Comparison of ENCODE assay signal across 1 cellular context in the genomic region with DNA sequence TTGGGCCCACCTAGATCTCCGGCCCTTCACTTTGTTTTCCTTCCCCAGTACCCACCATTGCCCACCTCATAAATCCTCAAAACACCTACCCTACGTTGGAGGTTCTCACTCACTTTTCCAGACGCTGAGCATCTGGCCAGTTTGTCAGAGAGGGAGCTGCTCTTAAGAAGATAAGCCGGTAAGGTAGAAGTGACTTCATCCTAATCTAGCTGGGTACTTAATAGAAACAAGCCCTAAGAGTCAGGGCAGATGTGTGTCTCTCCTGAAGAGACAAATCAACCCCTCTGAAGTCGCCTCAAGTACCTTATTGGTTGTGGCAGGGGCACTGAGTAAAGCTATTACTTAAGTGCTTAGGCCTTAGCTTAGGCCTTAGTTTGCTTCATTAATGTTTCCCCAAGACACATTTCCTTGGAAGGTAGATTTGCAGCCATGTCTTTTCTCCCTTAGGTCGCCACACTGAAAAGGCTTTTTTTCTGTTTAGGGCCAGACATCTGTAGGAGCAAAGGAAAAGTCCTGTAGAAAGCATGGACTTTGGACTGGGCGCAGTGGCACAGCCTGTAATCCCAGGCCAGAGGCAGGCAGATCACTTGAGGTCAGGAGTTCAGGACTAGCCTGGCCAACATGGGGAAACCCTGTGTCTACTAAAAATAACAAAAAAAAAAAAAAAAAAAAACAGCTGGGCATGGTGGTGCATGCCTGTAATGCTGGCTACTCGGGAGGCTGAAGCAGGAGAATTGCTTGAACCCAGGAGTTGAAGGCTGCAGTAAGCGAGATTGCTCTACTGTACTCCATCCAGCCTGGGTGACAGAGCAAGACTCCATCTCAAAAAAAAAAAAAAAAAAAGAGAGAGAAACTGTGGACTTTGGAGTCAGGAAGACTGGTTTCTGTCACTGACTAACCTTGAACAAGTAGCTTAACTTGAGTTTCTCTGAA.
A peak's percentile ranks its signal among the peaks of the same experiment; 100 is the strongest.
TF ChIP-seq lines count a peak whose summit lies in the region.

No MANE protein-coding gene starts in this region.

TF ChIP-seq in HepG2, 621 proteins besides CTCF, POLR2A, EP300 and RAD21 (continued from another document and continues in another):
- TF ChIP-seq SOX13 (IDR thresholded peaks at IDR 0.05) (no peak), SOX13 (CRISPR knock-in tag; conservative IDR thresholded peaks at IDR 0.05 in 1 of 2, IDR thresholded peaks at IDR 0.05 in 1 of 2) (0 out of 4 replicates have a peak, but pooled peaks of 1 of the 2 experiments have one; percentile 28), MED1 (CRISPR knock-in tag; IDR thresholded peaks at IDR 0.05) (peak; percentile 40; the same call in 1 of the 2 replicates), YEATS2 (CRISPR knock-in tag; IDR thresholded peaks at IDR 0.05; ENCODE audit: borderline replicate concordance) (peak; percentile 45; the same call in 1 of the 2 replicates), GABPA (IDR thresholded peaks at IDR 0.05; ENCODE audit: low read depth, low read length) (no peak), GABPA (CRISPR knock-in tag; IDR thresholded peaks at IDR 0.05; ENCODE audit: low read depth) (peak; percentile 55), SMYD3 (CRISPR knock-in tag; IDR thresholded peaks at IDR 0.05) (0 out of 2 replicates have a peak, but pooled peaks have one; percentile 32), HOXA3 (CRISPR knock-in tag; IDR thresholded peaks at IDR 0.05) (peak; percentile 38; the same call in 1 of the 2 replicates), NR2F6 (IDR thresholded peaks at IDR 0.05) (peak; percentile 57; the same call in 1 of the 2 replicates), NR2F6 (CRISPR knock-in tag; IDR thresholded peaks at IDR 0.05) (peak; percentile 46; the same call in 1 of the 2 replicates), HNF4A (CRISPR knock-in tag; IDR thresholded peaks at IDR 0.05) (peak; percentile 94), THAP11 (CRISPR knock-in tag; IDR thresholded peaks at IDR 0.05) (0 out of 2 replicates have a peak, but pooled peaks have one; percentile 22), ZNF44 (CRISPR knock-in tag; IDR thresholded peaks at IDR 0.05) (0 out of 2 replicates have a peak, but pooled peaks have one; percentile 10), ZNF850 (CRISPR knock-in tag; conservative IDR thresholded peaks at IDR 0.05) (peak; percentile 44; the same call in 1 of the 2 replicates), RELA (CRISPR knock-in tag; IDR thresholded peaks at IDR 0.05) (no peak), ERF (CRISPR knock-in tag; IDR thresholded peaks at IDR 0.05) (no peak), GTF2F1 (IDR thresholded peaks at IDR 0.05; ENCODE audit: low read length) (no peak), RXRA (CRISPR knock-in tag; IDR thresholded peaks at IDR 0.05) (peak; percentile 76; the same call in 1 of the 2 replicates), ZNF343 (CRISPR knock-in tag; IDR thresholded peaks at IDR 0.05) (0 out of 2 replicates have a peak, but pooled peaks have one; percentile 16), RARA (CRISPR knock-in tag; IDR thresholded peaks at IDR 0.05) (peak; percentile 81), SSRP1 (CRISPR knock-in tag; IDR thresholded peaks at IDR 0.05) (peak; percentile 72; the same call in 1 of the 2 replicates), TGIF2 (CRISPR knock-in tag; IDR thresholded peaks at IDR 0.05) (peak; percentile 26; the same call in 1 of the 2 replicates), KDM6A (CRISPR knock-in tag; IDR thresholded peaks at IDR 0.05; ENCODE audit: low read depth) (no peak), ZNF460 (CRISPR knock-in tag; IDR thresholded peaks at IDR 0.05; ENCODE audit: borderline replicate concordance) (no peak), CBX5 (CRISPR knock-in tag; IDR thresholded peaks at IDR 0.05; ENCODE audit: borderline replicate concordance) (no peak), MED8 (CRISPR knock-in tag; IDR thresholded peaks at IDR 0.05; ENCODE audit: insufficient replicate concordance) (no peak), CREM (IDR thresholded peaks at IDR 0.05) (peak; percentile 26; the same call in 1 of the 2 replicates), CREM (CRISPR knock-in tag; IDR thresholded peaks at IDR 0.05) (no peak)
- TF ChIP-seq, protein P1, sequence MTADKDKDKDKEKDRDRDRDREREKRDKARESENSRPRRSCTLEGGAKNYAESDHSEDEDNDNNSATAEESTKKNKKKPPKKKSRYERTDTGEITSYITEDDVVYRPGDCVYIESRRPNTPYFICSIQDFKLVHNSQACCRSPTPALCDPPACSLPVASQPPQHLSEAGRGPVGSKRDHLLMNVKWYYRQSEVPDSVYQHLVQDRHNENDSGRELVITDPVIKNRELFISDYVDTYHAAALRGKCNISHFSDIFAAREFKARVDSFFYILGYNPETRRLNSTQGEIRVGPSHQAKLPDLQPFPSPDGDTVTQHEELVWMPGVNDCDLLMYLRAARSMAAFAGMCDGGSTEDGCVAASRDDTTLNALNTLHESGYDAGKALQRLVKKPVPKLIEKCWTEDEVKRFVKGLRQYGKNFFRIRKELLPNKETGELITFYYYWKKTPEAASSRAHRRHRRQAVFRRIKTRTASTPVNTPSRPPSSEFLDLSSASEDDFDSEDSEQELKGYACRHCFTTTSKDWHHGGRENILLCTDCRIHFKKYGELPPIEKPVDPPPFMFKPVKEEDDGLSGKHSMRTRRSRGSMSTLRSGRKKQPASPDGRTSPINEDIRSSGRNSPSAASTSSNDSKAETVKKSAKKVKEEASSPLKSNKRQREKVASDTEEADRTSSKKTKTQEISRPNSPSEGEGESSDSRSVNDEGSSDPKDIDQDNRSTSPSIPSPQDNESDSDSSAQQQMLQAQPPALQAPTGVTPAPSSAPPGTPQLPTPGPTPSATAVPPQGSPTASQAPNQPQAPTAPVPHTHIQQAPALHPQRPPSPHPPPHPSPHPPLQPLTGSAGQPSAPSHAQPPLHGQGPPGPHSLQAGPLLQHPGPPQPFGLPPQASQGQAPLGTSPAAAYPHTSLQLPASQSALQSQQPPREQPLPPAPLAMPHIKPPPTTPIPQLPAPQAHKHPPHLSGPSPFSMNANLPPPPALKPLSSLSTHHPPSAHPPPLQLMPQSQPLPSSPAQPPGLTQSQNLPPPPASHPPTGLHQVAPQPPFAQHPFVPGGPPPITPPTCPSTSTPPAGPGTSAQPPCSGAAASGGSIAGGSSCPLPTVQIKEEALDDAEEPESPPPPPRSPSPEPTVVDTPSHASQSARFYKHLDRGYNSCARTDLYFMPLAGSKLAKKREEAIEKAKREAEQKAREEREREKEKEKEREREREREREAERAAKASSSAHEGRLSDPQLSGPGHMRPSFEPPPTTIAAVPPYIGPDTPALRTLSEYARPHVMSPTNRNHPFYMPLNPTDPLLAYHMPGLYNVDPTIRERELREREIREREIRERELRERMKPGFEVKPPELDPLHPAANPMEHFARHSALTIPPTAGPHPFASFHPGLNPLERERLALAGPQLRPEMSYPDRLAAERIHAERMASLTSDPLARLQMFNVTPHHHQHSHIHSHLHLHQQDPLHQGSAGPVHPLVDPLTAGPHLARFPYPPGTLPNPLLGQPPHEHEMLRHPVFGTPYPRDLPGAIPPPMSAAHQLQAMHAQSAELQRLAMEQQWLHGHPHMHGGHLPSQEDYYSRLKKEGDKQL (CRISPR knock-in tag; IDR thresholded peaks at IDR 0.05; ENCODE audit: low read depth) = no peak
- TF ChIP-seq, protein P2, sequence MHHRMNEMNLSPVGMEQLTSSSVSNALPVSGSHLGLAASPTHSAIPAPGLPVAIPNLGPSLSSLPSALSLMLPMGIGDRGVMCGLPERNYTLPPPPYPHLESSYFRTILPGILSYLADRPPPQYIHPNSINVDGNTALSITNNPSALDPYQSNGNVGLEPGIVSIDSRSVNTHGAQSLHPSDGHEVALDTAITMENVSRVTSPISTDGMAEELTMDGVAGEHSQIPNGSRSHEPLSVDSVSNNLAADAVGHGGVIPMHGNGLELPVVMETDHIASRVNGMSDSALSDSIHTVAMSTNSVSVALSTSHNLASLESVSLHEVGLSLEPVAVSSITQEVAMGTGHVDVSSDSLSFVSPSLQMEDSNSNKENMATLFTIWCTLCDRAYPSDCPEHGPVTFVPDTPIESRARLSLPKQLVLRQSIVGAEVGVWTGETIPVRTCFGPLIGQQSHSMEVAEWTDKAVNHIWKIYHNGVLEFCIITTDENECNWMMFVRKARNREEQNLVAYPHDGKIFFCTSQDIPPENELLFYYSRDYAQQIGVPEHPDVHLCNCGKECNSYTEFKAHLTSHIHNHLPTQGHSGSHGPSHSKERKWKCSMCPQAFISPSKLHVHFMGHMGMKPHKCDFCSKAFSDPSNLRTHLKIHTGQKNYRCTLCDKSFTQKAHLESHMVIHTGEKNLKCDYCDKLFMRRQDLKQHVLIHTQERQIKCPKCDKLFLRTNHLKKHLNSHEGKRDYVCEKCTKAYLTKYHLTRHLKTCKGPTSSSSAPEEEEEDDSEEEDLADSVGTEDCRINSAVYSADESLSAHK (CRISPR knock-in tag; IDR thresholded peaks at IDR 0.05; ENCODE audit: borderline replicate concordance) = no peak
- TF ChIP-seq, protein P3, sequence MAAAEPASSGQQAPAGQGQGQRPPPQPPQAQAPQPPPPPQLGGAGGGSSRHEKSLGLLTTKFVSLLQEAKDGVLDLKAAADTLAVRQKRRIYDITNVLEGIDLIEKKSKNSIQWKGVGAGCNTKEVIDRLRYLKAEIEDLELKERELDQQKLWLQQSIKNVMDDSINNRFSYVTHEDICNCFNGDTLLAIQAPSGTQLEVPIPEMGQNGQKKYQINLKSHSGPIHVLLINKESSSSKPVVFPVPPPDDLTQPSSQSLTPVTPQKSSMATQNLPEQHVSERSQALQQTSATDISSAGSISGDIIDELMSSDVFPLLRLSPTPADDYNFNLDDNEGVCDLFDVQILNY (CRISPR knock-in tag; conservative IDR thresholded peaks at IDR 0.05) = no peak
- TF ChIP-seq, protein P4, sequence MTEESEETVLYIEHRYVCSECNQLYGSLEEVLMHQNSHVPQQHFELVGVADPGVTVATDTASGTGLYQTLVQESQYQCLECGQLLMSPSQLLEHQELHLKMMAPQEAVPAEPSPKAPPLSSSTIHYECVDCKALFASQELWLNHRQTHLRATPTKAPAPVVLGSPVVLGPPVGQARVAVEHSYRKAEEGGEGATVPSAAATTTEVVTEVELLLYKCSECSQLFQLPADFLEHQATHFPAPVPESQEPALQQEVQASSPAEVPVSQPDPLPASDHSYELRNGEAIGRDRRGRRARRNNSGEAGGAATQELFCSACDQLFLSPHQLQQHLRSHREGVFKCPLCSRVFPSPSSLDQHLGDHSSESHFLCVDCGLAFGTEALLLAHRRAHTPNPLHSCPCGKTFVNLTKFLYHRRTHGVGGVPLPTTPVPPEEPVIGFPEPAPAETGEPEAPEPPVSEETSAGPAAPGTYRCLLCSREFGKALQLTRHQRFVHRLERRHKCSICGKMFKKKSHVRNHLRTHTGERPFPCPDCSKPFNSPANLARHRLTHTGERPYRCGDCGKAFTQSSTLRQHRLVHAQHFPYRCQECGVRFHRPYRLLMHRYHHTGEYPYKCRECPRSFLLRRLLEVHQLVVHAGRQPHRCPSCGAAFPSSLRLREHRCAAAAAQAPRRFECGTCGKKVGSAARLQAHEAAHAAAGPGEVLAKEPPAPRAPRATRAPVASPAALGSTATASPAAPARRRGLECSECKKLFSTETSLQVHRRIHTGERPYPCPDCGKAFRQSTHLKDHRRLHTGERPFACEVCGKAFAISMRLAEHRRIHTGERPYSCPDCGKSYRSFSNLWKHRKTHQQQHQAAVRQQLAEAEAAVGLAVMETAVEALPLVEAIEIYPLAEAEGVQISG (CRISPR knock-in tag; IDR thresholded peaks at IDR 0.05) = peak; percentile 41; the same call in 1 of the 2 replicates
- TF ChIP-seq, protein P5, sequence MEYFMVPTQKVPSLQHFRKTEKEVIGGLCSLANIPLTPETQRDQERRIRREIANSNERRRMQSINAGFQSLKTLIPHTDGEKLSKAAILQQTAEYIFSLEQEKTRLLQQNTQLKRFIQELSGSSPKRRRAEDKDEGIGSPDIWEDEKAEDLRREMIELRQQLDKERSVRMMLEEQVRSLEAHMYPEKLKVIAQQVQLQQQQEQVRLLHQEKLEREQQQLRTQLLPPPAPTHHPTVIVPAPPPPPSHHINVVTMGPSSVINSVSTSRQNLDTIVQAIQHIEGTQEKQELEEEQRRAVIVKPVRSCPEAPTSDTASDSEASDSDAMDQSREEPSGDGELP (IDR thresholded peaks at IDR 0.05; ENCODE audit: borderline replicate concordance, low read depth) = peak; percentile 36; the same call in 1 of the 2 replicates
- TF ChIP-seq, protein P6, sequence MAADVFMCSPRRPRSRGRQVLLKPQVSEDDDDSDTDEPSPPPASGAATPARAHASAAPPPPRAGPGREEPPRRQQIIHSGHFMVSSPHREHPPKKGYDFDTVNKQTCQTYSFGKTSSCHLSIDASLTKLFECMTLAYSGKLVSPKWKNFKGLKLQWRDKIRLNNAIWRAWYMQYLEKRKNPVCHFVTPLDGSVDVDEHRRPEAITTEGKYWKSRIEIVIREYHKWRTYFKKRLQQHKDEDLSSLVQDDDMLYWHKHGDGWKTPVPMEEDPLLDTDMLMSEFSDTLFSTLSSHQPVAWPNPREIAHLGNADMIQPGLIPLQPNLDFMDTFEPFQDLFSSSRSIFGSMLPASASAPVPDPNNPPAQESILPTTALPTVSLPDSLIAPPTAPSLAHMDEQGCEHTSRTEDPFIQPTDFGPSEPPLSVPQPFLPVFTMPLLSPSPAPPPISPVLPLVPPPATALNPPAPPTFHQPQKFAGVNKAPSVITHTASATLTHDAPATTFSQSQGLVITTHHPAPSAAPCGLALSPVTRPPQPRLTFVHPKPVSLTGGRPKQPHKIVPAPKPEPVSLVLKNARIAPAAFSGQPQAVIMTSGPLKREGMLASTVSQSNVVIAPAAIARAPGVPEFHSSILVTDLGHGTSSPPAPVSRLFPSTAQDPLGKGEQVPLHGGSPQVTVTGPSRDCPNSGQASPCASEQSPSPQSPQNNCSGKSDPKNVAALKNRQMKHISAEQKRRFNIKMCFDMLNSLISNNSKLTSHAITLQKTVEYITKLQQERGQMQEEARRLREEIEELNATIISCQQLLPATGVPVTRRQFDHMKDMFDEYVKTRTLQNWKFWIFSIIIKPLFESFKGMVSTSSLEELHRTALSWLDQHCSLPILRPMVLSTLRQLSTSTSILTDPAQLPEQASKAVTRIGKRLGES (CRISPR knock-in tag; IDR thresholded peaks at IDR 0.05; ENCODE audit: borderline replicate concordance) = no peak
- TF ChIP-seq, protein P7, sequence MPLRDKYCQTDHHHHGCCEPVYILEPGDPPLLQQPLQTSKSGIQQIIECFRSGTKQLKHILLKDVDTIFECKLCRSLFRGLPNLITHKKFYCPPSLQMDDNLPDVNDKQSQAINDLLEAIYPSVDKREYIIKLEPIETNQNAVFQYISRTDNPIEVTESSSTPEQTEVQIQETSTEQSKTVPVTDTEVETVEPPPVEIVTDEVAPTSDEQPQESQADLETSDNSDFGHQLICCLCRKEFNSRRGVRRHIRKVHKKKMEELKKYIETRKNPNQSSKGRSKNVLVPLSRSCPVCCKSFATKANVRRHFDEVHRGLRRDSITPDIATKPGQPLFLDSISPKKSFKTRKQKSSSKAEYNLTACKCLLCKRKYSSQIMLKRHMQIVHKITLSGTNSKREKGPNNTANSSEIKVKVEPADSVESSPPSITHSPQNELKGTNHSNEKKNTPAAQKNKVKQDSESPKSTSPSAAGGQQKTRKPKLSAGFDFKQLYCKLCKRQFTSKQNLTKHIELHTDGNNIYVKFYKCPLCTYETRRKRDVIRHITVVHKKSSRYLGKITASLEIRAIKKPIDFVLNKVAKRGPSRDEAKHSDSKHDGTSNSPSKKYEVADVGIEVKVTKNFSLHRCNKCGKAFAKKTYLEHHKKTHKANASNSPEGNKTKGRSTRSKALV (CRISPR knock-in tag; IDR thresholded peaks at IDR 0.05) = 0 out of 2 replicates have a peak, but pooled peaks have one; percentile 2
